In the genomic region with DNA sequence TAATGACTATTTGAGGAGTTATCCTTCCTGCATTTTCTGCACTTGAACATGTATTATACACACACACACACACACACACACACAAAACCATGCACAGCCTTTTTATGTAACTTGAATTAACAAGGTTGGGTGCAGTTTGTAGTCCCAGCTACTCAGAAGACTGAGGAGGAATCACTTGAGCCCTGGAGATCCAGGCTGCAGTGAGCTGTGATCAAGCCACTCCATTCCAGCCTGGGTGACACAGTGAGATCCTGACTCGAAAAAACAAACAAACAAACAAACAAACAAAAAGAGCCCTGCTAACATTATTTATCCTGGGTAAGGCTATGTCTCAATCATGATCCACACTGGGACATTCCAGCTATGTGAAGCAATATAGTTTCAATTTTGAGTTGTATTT, we compare ENCODE assay signal across 12 cellular contexts.
"Had no signal": no experiment of that assay in that cellular context is flagged by ENCODE, and none has a peak within 500 bp of the region (broad histone marks: within the 10 kb centered on the region; RNA-seq: fewer than 3 reads in every experiment).

No MANE protein-coding gene starts in this region.

- DNase-seq: activated CD4-positive, alpha-beta T cell treated with anti-CD3 and anti-CD28 coated beads for 4 hours; activated naive CD4-positive, alpha-beta T cell treated with anti-CD3 and anti-CD28 coated beads for 36 hours; colonic mucosa; midbrain; pancreas; stimulated activated CD4-positive, alpha-beta T cell treated with anti-CD3 and anti-CD28 coated beads, Interleukin-15, amount 100 ng/mL, for 24 hours; stimulated activated CD4-positive, alpha-beta T cell treated with anti-CD3 and anti-CD28 coated beads, Interleukin-4, amount 100 ng/mL, for 24 hours; T-helper 9 cell had no signal

- H3K27me3 ChIP-seq: colonic mucosa, neural progenitor cell, pancreas had no signal

- H3K4me1 ChIP-seq: colonic mucosa, pancreas had no signal

- H3K9me3 Mint-ChIP-seq: activated naive CD4-positive, alpha-beta T cell treated with anti-CD3 and anti-CD28 coated beads for 36 hours; neural progenitor cell had no signal

- H3K4me3 ChIP-seq: colonic mucosa, neural progenitor cell, pancreas, thoracic aorta had no signal

- H3K9me3 ChIP-seq: colonic mucosa, pancreas, thoracic aorta had no signal

- H3K27me3 Mint-ChIP-seq: stimulated activated naive CD8-positive, alpha-beta T cell treated with anti-CD3 and anti-CD28 coated beads, Interleukin-15, Interleukin-2, amounts not matched to agents 100 ng/mL and 50 ng/mL, for 24 hours had no signal

- H3K4me3 Mint-ChIP-seq: activated naive CD4-positive, alpha-beta T cell treated with anti-CD3 and anti-CD28 coated beads for 36 hours; neural progenitor cell; stimulated activated naive CD8-positive, alpha-beta T cell treated with anti-CD3 and anti-CD28 coated beads, Interleukin-15, Interleukin-2, amounts not matched to agents 100 ng/mL and 50 ng/mL, for 24 hours had no signal

- H3K36me3 ChIP-seq: colonic mucosa, neural progenitor cell, pancreas, thoracic aorta had no signal

- FAIRE-seq: endothelial cell of umbilical vein, pancreas had no signal

- H3K27ac ChIP-seq: colonic mucosa, neural progenitor cell, thoracic aorta had no signal

- H3K27ac Mint-ChIP-seq: activated naive CD4-positive, alpha-beta T cell treated with anti-CD3 and anti-CD28 coated beads for 36 hours; stimulated activated naive CD8-positive, alpha-beta T cell treated with anti-CD3 and anti-CD28 coated beads, Interleukin-15, Interleukin-2, amounts not matched to agents 100 ng/mL and 50 ng/mL, for 24 hours had no signal
